Comparison of ENCODE assay signal across 27 cellular contexts in genomic region chr9:94289691-94290090, GRCh38. TPM values are rescaled to one million over a fixed set of nuclear protein-coding genes. Genes with fewer than 3 reads are reported as not detected.
DNase-seq lines count a peak whose midpoint lies in the region; ATAC-seq, FAIRE-seq and TF ChIP-seq lines count a peak whose summit lies in the region.
"Had no signal": no experiment of that assay in that cellular context is flagged by ENCODE, and none has a peak within 500 bp of the region (broad histone marks: within the 10 kb centered on the region; RNA-seq: fewer than 3 reads in every experiment).

No MANE protein-coding gene starts in this region.

- DNase-seq in HFFc6 = peak; percentile 71
- DNase-seq in amniotic stem cell (lab: John Stamatoyannopoulos, UW) = peak; percentile 21
- no peak for DNase-seq in frontal cortex (ENCODE audit: low spot score in 2 of 2)
- DNase-seq in tibial artery = no peak
- DNase-seq in NCI-H510A (lab: John Stamatoyannopoulos, UW) = no peak
- DNase-seq in lower lobe of right lung = no peak
- DNase-seq in CD8-positive, alpha-beta memory T cell = no peak
- DNase-seq: BE2C; GF-D8; Kasumi-1; MM.1S; NCI-H2029; NCI-H446; NCI-H526; NCI-H82; NK-92 treated with Interleukin-12 subunit alpha and Interleukin-12 subunit beta, amount 100 ng/mL, for 24 hours; Right ventricle myocardium superior; RPMI8226 had no signal

- CTCF ChIA-PET in CD8-positive, alpha-beta memory T cell (lab: Charles Lee) = no interaction called here

- POLR2A ChIA-PET in CD8-positive, alpha-beta memory T cell (lab: Charles Lee) = no interaction called here

- H3K9me3 ChIP-seq in tibial artery (no peaks in the 10 kb centered on the region), lower lobe of right lung (no peaks in the 10 kb centered on the region)
- no peaks in the 10 kb centered on the region for H3K9me3 ChIP-seq in CD8-positive, alpha-beta memory T cell (ENCODE audit: low read length)
- H3K9me3 ChIP-seq: BE2C, SJSA1 had no signal

- H3K27me3 Mint-ChIP-seq in HFFc6 (ENCODE audit: insufficient read depth) = no peaks in the 10 kb centered on the region
- no peaks in the 10 kb centered on the region for H3K27me3 Mint-ChIP-seq in CD8-positive, alpha-beta memory T cell

- no peak for ATAC-seq in GM21723 (IDR thresholded peaks at IDR 0.05; ENCODE audit: unreplicated experiment)
- no peak for ATAC-seq in lower lobe of right lung
- ATAC-seq: HCT116, HepG2, K562 had no signal

- peak overlapping the region; percentile 54; the same call in 1 of the 2 replicates for H3K4me3 Mint-ChIP-seq in HFFc6
- H3K4me3 Mint-ChIP-seq in CD8-positive, alpha-beta memory T cell = no peak overlapping the region

- TF ChIP-seq CTCF in HFFc6 (IDR thresholded peaks at IDR 0.05) = no peak
- no peak for TF ChIP-seq CTCF in tibial artery (IDR thresholded peaks at IDR 0.05)
- no peak for TF ChIP-seq CTCF in lower lobe of right lung (IDR thresholded peaks at IDR 0.05)

- H3K27me3 ChIP-seq in tibial artery = no peaks in the 10 kb centered on the region
- no peaks in the 10 kb centered on the region for H3K27me3 ChIP-seq in lower lobe of right lung (ENCODE audit: low read depth)
- H3K27me3 ChIP-seq in CD8-positive, alpha-beta memory T cell (ENCODE audit: insufficient read depth, low read length, poor library complexity, severe bottlenecking) = no peaks in the 10 kb centered on the region
- H3K27me3 ChIP-seq: BE2C, SJSA1 had no signal

- intact Hi-C loops in tibial artery (cut with DNase I; ENCODE audit: low total_unique reads) (no loop called here), lower lobe of right lung (cut with DNase I) (no loop called here)

- H3K36me3 ChIP-seq in tibial artery = peaks cover 0 to 34% (median 11%) of the 10 kb centered on the region in 3 donors
- H3K36me3 ChIP-seq in lower lobe of right lung = peaks cover 33% of the 10 kb centered on the region
- H3K36me3 ChIP-seq in CD8-positive, alpha-beta memory T cell (ENCODE audit: insufficient read depth, low read length) = peaks cover 3% of the 10 kb centered on the region

- peaks cover 37% of the 10 kb centered on the region for H3K4me1 Mint-ChIP-seq in HFFc6 (ENCODE audit: low read depth)
- H3K4me1 Mint-ChIP-seq in CD8-positive, alpha-beta memory T cell = peaks cover 0 to 9% (median 8%) of the 10 kb centered on the region in 3 donors

- no peak overlapping the region for H3K4me3 ChIP-seq in tibial artery
- H3K4me3 ChIP-seq in lower lobe of right lung = no peak overlapping the region
- H3K4me3 ChIP-seq in CD8-positive, alpha-beta memory T cell (ENCODE audit: low read length) = no peak overlapping the region
- H3K4me3 ChIP-seq: K562, SJSA1 had no signal

- peaks cover 0 to 54% (median 17%) of the 10 kb centered on the region in 4 donors for H3K4me1 ChIP-seq in tibial artery
- H3K4me1 ChIP-seq in lower lobe of right lung = no peaks in the 10 kb centered on the region
- no peaks in the 10 kb centered on the region for H3K4me1 ChIP-seq in CD8-positive, alpha-beta memory T cell (ENCODE audit: insufficient read depth, low read length)
- H3K4me1 ChIP-seq: BE2C had no signal

- H3K36me3 Mint-ChIP-seq in HFFc6 (ENCODE audit: low read depth) = peaks cover 19% of the 10 kb centered on the region
- H3K36me3 Mint-ChIP-seq in CD8-positive, alpha-beta memory T cell = peaks cover 23 to 81% (median 30%) of the 10 kb centered on the region in 3 donors

- FAIRE-seq in frontal cortex (lab: Jason Lieb, UNC) = peak; percentile 3
- FAIRE-seq: GM12891, H1, HepG2, K562 had no signal

- peak overlapping the region; percentile 42; the same call in 1 of the 2 replicates for H3K27ac Mint-ChIP-seq in HFFc6
- no peak overlapping the region for H3K27ac Mint-ChIP-seq in CD8-positive, alpha-beta memory T cell

- H3K9me3 Mint-ChIP-seq in HFFc6 = no peaks in the 10 kb centered on the region
- peaks cover 0 to 3% (median 0%) of the 10 kb centered on the region in 5 donors for H3K9me3 Mint-ChIP-seq in CD8-positive, alpha-beta memory T cell

- peak overlapping the region; percentile 9 to 36 for H3K27ac ChIP-seq in tibial artery
- no peak overlapping the region for H3K27ac ChIP-seq in lower lobe of right lung
- no peak overlapping the region for H3K27ac ChIP-seq in CD8-positive, alpha-beta memory T cell (ENCODE audit: low read depth, low read length)
- H3K27ac ChIP-seq: SJSA1 had no signal

RNA-seq across cellular contexts. Expression of gene ZNF169, which starts 30.6 kb away (rescaled TPM):
- 1 to 10 TPM; 1.1 to 2.0 (median 1.8) TPM for total RNA-seq in HFFc6 (2021; fragmentation: NEBNext Ultra II Directional; extraction: Animal tissue kit (Norgen Biotek cat#: 25700))
- total RNA-seq in frontal cortex (9.4 TPM), lower lobe of right lung (6.1 TPM)
- 1 to 10 TPM; 5.3 to 6.3 TPM for total RNA-seq in CD8-positive, alpha-beta memory T cell
- 3.8 TPM for polyA plus RNA-seq in CD8-positive, alpha-beta memory T cell

RNA-seq across cellular contexts. Expression of gene NUTM2F, which starts 38.8 kb away (rescaled TPM):
- not detected for total RNA-seq in HFFc6 (2021; fragmentation: NEBNext Ultra II Directional; extraction: Animal tissue kit (Norgen Biotek cat#: 25700))
- total RNA-seq in frontal cortex (not detected), lower lobe of right lung (not detected)
- not detected for total RNA-seq in CD8-positive, alpha-beta memory T cell
- not detected for polyA plus RNA-seq in CD8-positive, alpha-beta memory T cell
- total RNA-seq: A673, HT1080, K562, Right ventricle myocardium superior, SJSA1 had no signal
- polyA plus RNA-seq: HepG2 had no signal

Comparison
In these comparisons a context has a peak if more than half of its experiments do, and no peak if none do; other contexts are left out.
1. DNase-seq: peak in HFFc6 (single experiment) and amniotic stem cell (single experiment); none in frontal cortex (0 of 2), tibial artery (0 of 2), NCI-H510A (single experiment), lower lobe of right lung (single experiment) and CD8-positive, alpha-beta memory T cell (0 of 5).
2. H3K27ac ChIP-seq: peak in tibial artery (2 of 2); none in lower lobe of right lung (single experiment) and CD8-positive, alpha-beta memory T cell (single experiment).